Comparison of ENCODE assay signal across 1 cellular context in the genomic region with DNA sequence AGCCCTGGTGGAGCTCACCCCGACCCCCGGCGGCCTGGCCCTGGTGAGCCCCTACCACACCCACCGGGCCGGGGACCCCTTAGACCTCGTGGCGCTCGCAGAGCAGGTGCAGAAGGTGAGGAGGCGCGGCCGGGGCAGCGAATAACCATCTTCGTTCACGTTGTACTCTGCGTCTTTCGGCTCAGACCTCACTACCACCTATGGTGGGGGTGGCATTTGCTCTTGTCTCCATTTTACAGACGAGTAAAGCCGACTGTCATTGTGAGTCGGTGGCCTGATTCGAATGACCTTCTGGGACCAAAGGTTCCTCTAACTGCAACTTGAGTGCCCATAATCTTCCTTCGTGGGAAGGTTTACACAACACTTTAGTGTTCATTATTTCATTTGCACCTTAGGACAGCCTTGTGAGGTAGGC.
TF ChIP-seq lines count a peak whose summit lies in the region.

No MANE protein-coding gene starts in this region.

TF ChIP-seq in K562, 482 proteins besides CTCF, POLR2A, EP300 and RAD21 (continued from another document and continues in another):
- TF ChIP-seq, protein P1, sequence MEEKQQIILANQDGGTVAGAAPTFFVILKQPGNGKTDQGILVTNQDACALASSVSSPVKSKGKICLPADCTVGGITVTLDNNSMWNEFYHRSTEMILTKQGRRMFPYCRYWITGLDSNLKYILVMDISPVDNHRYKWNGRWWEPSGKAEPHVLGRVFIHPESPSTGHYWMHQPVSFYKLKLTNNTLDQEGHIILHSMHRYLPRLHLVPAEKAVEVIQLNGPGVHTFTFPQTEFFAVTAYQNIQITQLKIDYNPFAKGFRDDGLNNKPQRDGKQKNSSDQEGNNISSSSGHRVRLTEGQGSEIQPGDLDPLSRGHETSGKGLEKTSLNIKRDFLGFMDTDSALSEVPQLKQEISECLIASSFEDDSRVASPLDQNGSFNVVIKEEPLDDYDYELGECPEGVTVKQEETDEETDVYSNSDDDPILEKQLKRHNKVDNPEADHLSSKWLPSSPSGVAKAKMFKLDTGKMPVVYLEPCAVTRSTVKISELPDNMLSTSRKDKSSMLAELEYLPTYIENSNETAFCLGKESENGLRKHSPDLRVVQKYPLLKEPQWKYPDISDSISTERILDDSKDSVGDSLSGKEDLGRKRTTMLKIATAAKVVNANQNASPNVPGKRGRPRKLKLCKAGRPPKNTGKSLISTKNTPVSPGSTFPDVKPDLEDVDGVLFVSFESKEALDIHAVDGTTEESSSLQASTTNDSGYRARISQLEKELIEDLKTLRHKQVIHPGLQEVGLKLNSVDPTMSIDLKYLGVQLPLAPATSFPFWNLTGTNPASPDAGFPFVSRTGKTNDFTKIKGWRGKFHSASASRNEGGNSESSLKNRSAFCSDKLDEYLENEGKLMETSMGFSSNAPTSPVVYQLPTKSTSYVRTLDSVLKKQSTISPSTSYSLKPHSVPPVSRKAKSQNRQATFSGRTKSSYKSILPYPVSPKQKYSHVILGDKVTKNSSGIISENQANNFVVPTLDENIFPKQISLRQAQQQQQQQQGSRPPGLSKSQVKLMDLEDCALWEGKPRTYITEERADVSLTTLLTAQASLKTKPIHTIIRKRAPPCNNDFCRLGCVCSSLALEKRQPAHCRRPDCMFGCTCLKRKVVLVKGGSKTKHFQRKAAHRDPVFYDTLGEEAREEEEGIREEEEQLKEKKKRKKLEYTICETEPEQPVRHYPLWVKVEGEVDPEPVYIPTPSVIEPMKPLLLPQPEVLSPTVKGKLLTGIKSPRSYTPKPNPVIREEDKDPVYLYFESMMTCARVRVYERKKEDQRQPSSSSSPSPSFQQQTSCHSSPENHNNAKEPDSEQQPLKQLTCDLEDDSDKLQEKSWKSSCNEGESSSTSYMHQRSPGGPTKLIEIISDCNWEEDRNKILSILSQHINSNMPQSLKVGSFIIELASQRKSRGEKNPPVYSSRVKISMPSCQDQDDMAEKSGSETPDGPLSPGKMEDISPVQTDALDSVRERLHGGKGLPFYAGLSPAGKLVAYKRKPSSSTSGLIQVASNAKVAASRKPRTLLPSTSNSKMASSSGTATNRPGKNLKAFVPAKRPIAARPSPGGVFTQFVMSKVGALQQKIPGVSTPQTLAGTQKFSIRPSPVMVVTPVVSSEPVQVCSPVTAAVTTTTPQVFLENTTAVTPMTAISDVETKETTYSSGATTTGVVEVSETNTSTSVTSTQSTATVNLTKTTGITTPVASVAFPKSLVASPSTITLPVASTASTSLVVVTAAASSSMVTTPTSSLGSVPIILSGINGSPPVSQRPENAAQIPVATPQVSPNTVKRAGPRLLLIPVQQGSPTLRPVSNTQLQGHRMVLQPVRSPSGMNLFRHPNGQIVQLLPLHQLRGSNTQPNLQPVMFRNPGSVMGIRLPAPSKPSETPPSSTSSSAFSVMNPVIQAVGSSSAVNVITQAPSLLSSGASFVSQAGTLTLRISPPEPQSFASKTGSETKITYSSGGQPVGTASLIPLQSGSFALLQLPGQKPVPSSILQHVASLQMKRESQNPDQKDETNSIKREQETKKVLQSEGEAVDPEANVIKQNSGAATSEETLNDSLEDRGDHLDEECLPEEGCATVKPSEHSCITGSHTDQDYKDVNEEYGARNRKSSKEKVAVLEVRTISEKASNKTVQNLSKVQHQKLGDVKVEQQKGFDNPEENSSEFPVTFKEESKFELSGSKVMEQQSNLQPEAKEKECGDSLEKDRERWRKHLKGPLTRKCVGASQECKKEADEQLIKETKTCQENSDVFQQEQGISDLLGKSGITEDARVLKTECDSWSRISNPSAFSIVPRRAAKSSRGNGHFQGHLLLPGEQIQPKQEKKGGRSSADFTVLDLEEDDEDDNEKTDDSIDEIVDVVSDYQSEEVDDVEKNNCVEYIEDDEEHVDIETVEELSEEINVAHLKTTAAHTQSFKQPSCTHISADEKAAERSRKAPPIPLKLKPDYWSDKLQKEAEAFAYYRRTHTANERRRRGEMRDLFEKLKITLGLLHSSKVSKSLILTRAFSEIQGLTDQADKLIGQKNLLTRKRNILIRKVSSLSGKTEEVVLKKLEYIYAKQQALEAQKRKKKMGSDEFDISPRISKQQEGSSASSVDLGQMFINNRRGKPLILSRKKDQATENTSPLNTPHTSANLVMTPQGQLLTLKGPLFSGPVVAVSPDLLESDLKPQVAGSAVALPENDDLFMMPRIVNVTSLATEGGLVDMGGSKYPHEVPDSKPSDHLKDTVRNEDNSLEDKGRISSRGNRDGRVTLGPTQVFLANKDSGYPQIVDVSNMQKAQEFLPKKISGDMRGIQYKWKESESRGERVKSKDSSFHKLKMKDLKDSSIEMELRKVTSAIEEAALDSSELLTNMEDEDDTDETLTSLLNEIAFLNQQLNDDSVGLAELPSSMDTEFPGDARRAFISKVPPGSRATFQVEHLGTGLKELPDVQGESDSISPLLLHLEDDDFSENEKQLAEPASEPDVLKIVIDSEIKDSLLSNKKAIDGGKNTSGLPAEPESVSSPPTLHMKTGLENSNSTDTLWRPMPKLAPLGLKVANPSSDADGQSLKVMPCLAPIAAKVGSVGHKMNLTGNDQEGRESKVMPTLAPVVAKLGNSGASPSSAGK (IDR thresholded peaks at IDR 0.05) = no peak
- TF ChIP-seq ZNF174 (CRISPR knock-in tag; IDR thresholded peaks at IDR 0.05) (no peak), MCM7 (IDR thresholded peaks at IDR 0.05) (no peak), HDAC8 (tag; IDR thresholded peaks at IDR 0.05) (0 out of 2 replicates have a peak, but pooled peaks have one; percentile 32), PHB (CRISPR knock-in tag; IDR thresholded peaks at IDR 0.05) (0 out of 2 replicates have a peak, but pooled peaks have one; percentile 22), SAFB (IDR thresholded peaks at IDR 0.05; ENCODE audit: borderline replicate concordance, low read depth, low read length) (no peak), RBM17 (IDR thresholded peaks at IDR 0.05; ENCODE audit: borderline replicate concordance, low read depth, low read length) (no peak), NFRKB (IDR thresholded peaks at IDR 0.05; ENCODE audit: low read depth) (0 out of 2 replicates have a peak, but pooled peaks have one; percentile 32), FOXJ2 (tag; IDR thresholded peaks at IDR 0.05) (no peak), HMGN3 (IDR thresholded peaks at IDR 0.05; ENCODE audit: borderline replicate concordance, extremely low read depth, insufficient read length, low read depth, low read length) (no peak), ZNF764 (CRISPR knock-in tag; IDR thresholded peaks at IDR 0.05; ENCODE audit: low read depth) (no peak), PCBP1 (IDR thresholded peaks at IDR 0.05; ENCODE audit: low read depth, low read length, poor library complexity, severe bottlenecking) (peak; percentile 9), VEZF1 (CRISPR knock-in tag; IDR thresholded peaks at IDR 0.05) (peak; percentile 5; the same call in 1 of the 2 replicates), SPI1 (IDR thresholded peaks at IDR 0.05; ENCODE audit: borderline replicate concordance, low read depth, low read length) (no peak), FOXA3 (CRISPR knock-in tag; conservative IDR thresholded peaks at IDR 0.05 in 1 of 2, IDR thresholded peaks at IDR 0.05 in 1 of 2) (no peak), DNMT1 (IDR thresholded peaks at IDR 0.05) (no peak), NFE2 (IDR thresholded peaks at IDR 0.05; ENCODE audit: low read depth) (no peak), RNF219 (CRISPR knock-in tag; IDR thresholded peaks at IDR 0.05) (no peak), RBM15 (IDR thresholded peaks at IDR 0.05; ENCODE audit: insufficient read depth, low read length) (no peak), SMAD3 (CRISPR knock-in tag; conservative IDR thresholded peaks at IDR 0.05) (no peak), ZNF584 (CRISPR knock-in tag; IDR thresholded peaks at IDR 0.05; ENCODE audit: low read depth) (no peak), MLLT1 (IDR thresholded peaks at IDR 0.05) (peak in 1 of 2 experiments; percentile 31; a peak in 1 of 4 replicates), ETV5 (CRISPR knock-in tag; IDR thresholded peaks at IDR 0.05; ENCODE audit: low read depth) (no peak), THRA (IDR thresholded peaks at IDR 0.05) (no peak), RFX7 (CRISPR knock-in tag; IDR thresholded peaks at IDR 0.05) (no peak), FOSL1 (tag; conservative IDR thresholded peaks at IDR 0.05) (0 out of 2 replicates have a peak, but pooled peaks have one; percentile 38), OTX1 (CRISPR knock-in tag; IDR thresholded peaks at IDR 0.05) (no peak), TARDBP (IDR thresholded peaks at IDR 0.05) (0 out of 2 replicates have a peak, but pooled peaks have one; percentile 30), GATAD2A (IDR thresholded peaks at IDR 0.05) (no peak), CBX1 (IDR thresholded peaks at IDR 0.05; ENCODE audit: low read depth) (peak; percentile 8; the same call in 1 of the 2 replicates), ZNF3 (CRISPR knock-in tag; IDR thresholded peaks at IDR 0.05) (no peak)
- TF ChIP-seq, protein P2, sequence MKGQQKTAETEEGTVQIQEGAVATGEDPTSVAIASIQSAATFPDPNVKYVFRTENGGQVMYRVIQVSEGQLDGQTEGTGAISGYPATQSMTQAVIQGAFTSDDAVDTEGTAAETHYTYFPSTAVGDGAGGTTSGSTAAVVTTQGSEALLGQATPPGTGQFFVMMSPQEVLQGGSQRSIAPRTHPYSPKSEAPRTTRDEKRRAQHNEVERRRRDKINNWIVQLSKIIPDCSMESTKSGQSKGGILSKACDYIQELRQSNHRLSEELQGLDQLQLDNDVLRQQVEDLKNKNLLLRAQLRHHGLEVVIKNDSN (CRISPR knock-in tag; IDR thresholded peaks at IDR 0.05) = no peak
- TF ChIP-seq, protein P3, sequence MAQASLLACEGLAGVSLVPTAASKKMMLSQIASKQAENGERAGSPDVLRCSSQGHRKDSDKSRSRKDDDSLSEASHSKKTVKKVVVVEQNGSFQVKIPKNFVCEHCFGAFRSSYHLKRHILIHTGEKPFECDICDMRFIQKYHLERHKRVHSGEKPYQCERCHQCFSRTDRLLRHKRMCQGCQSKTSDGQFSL (CRISPR knock-in tag; IDR thresholded peaks at IDR 0.05) = no peak
- TF ChIP-seq, protein P3 (tag; IDR thresholded peaks at IDR 0.05) = peak in 1 of 2 experiments; percentile 70; a peak in 1 of 4 replicates
- TF ChIP-seq, protein P4, sequence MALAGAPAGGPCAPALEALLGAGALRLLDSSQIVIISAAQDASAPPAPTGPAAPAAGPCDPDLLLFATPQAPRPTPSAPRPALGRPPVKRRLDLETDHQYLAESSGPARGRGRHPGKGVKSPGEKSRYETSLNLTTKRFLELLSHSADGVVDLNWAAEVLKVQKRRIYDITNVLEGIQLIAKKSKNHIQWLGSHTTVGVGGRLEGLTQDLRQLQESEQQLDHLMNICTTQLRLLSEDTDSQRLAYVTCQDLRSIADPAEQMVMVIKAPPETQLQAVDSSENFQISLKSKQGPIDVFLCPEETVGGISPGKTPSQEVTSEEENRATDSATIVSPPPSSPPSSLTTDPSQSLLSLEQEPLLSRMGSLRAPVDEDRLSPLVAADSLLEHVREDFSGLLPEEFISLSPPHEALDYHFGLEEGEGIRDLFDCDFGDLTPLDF (CRISPR knock-in tag; IDR thresholded peaks at IDR 0.05) = no peak
- TF ChIP-seq, protein P5, sequence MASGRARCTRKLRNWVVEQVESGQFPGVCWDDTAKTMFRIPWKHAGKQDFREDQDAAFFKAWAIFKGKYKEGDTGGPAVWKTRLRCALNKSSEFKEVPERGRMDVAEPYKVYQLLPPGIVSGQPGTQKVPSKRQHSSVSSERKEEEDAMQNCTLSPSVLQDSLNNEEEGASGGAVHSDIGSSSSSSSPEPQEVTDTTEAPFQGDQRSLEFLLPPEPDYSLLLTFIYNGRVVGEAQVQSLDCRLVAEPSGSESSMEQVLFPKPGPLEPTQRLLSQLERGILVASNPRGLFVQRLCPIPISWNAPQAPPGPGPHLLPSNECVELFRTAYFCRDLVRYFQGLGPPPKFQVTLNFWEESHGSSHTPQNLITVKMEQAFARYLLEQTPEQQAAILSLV (tag; IDR thresholded peaks at IDR 0.05) = no peak
